17 cellular contexts compared by ENCODE assay signal in genomic region chr15:36896949-36897348, GRCh38.
DNase-seq lines count a peak whose midpoint lies in the region; ATAC-seq and TF ChIP-seq lines count a peak whose summit lies in the region.
"Had no signal": no experiment of that assay in that cellular context is flagged by ENCODE, and none has a peak within 500 bp of the region (broad histone marks: within the 10 kb centered on the region; RNA-seq: fewer than 3 reads in every experiment).

No MANE protein-coding gene starts in this region.

- H3K9ac ChIP-seq in endodermal cell (ENCODE audit: extremely low read depth, low read length, poor library complexity, severe bottlenecking): no peak overlapping the region

- H3K4me2 ChIP-seq in hepatocyte: no peak overlapping the region

- ATAC-seq in Panc1: peak; percentile 53; the same call in 1 of the 2 replicates
- ATAC-seq: gastrocnemius medialis had no signal

- H3K36me3 Mint-ChIP-seq in endodermal cell (ENCODE audit: low read depth): no peaks in the 10 kb centered on the region

- in situ Hi-C loops in Panc1 (cut with HindIII; ENCODE audit: low pct_unique_long_range_greater_than_20kb, low sequenced_read_pairs): no loop called here

- H3K9me3 ChIP-seq in BE2C (no peaks in the 10 kb centered on the region), Panc1 (ENCODE audit: control insufficient read depth, insufficient read depth, low read depth, low read length) (no peaks in the 10 kb centered on the region), endodermal cell (ENCODE audit: control insufficient read depth, low read length) (no peaks in the 10 kb centered on the region), mesodermal cell (ENCODE audit: control insufficient read depth, low read length) (no peaks in the 10 kb centered on the region), ascending aorta (no peaks in the 10 kb centered on the region), hepatocyte (ENCODE audit: low read depth) (no peaks in the 10 kb centered on the region)
- H3K9me3 ChIP-seq: gastrocnemius medialis, neutrophil, SJSA1 had no signal

- no peak for TF ChIP-seq CTCF in BE2C (IDR thresholded peaks at IDR 0.05; ENCODE audit: low read depth, low read length)
- TF ChIP-seq CTCF in Panc1 (IDR thresholded peaks at IDR 0.05): no peak
- TF ChIP-seq CTCF in endodermal cell (conservative IDR thresholded peaks at IDR 0.05): no peak
- TF ChIP-seq CTCF in ascending aorta (IDR thresholded peaks at IDR 0.05): no peak
- TF ChIP-seq CTCF in hepatocyte (IDR thresholded peaks at IDR 0.05; ENCODE audit: poor library complexity): no peak

- 14 to 21% methylated on average over 2 to 3 of the region's 3 CpGs for WGBS in endodermal cell (ENCODE audit: insufficient coverage in 1 of 2, insufficient read length in 1 of 2), 2 experiments
- WGBS in mesodermal cell (ENCODE audit: insufficient coverage in 2 of 2), 2 experiments: 27 to 28% methylated on average over 2 to 3 of the region's 3 CpGs
- WGBS in hepatocyte (ENCODE audit: low lambda C conversion rate, missing lambda C conversion rate): 8% methylated on average over 3 of the region's 3 CpGs

- no peaks in the 10 kb centered on the region for H3K79me2 ChIP-seq in hepatocyte

- H4K20me1 ChIP-seq in hepatocyte (ENCODE audit: insufficient read depth, poor library complexity, severe bottlenecking): no peaks in the 10 kb centered on the region

- H3K27me3 ChIP-seq in BE2C: no peaks in the 10 kb centered on the region
- H3K27me3 ChIP-seq in Panc1 (ENCODE audit: control insufficient read depth, insufficient read depth, low read length): no peaks in the 10 kb centered on the region
- peaks cover 66% of the 10 kb centered on the region for H3K27me3 ChIP-seq in endodermal cell (ENCODE audit: control insufficient read depth, insufficient read depth, low read length, poor library complexity, severe bottlenecking)
- no peaks in the 10 kb centered on the region for H3K27me3 ChIP-seq in ascending aorta
- H3K27me3 ChIP-seq in hepatocyte: no peaks in the 10 kb centered on the region
- H3K27me3 ChIP-seq: SJSA1 had no signal

- no TSS peak for BruUV-seq in Panc1 (replicated peaks; lab: Mats Ljungman, UMichigan)

- no peaks in the 10 kb centered on the region for H3K9me3 Mint-ChIP-seq in endodermal cell
- H3K9me3 Mint-ChIP-seq: activated CD4-positive, alpha-beta T cell treated with anti-CD3 and anti-CD28 coated beads, Interleukin-2, amount 10 ng/mL, durations not matched to agents 24 days and 14 days; CD4-positive, alpha-beta T cell had no signal

- H3K4me3 Mint-ChIP-seq in endodermal cell: no peak overlapping the region
- H3K4me3 Mint-ChIP-seq: activated CD4-positive, alpha-beta T cell treated with anti-CD3 and anti-CD28 coated beads, Interleukin-2, amount 10 ng/mL, durations not matched to agents 24 days and 14 days; CD4-positive, alpha-beta T cell had no signal

- H3K27ac ChIP-seq in Panc1 (ENCODE audit: low read length): peak overlapping the region; percentile 39
- peak overlapping the region; percentile 2 for H3K27ac ChIP-seq in endodermal cell (ENCODE audit: low read depth, low read length)
- H3K27ac ChIP-seq in mesodermal cell (ENCODE audit: low read depth, low read length, severe bottlenecking): peak overlapping the region; percentile 58
- H3K27ac ChIP-seq in ascending aorta: no peak overlapping the region
- H3K27ac ChIP-seq in hepatocyte: no peak overlapping the region
- H3K27ac ChIP-seq: gastrocnemius medialis, neutrophil, SJSA1 had no signal

- H3K4me3 ChIP-seq in BE2C (ENCODE audit: low read depth, low read length) (no peak overlapping the region), Panc1 (ENCODE audit: low read depth in 2 of 2, low read length in 2 of 2) (no peak overlapping the region), endodermal cell (ENCODE audit: low read length) (peak overlapping the region; percentile 36), mesodermal cell (ENCODE audit: extremely low read depth, insufficient read depth, low read length, poor library complexity, severe bottlenecking) (no peak overlapping the region), ascending aorta (no peak overlapping the region), hepatocyte (no peak overlapping the region)
- H3K4me3 ChIP-seq: gastrocnemius medialis, SJSA1 had no signal

- POLR2A ChIA-PET in Panc1 (lab: Charles Lee): no interaction called here

- peaks cover 67% of the 10 kb centered on the region for H3K27me3 Mint-ChIP-seq in endodermal cell (ENCODE audit: insufficient read depth)
- H3K27me3 Mint-ChIP-seq: activated CD4-positive, alpha-beta T cell treated with anti-CD3 and anti-CD28 coated beads, Interleukin-2, amount 10 ng/mL, durations not matched to agents 24 days and 14 days had no signal

- intact Hi-C loops in Panc1 (cut with micrococcal nuclease; ENCODE audit: unreplicated experiment): no loop called here
- intact Hi-C loops in ascending aorta (cut with DNase I): no loop called here

- peaks cover 32% of the 10 kb centered on the region for H3K4me1 ChIP-seq in BE2C
- peaks cover 25% of the 10 kb centered on the region for H3K4me1 ChIP-seq in Panc1 (ENCODE audit: control insufficient read depth, insufficient read depth, low read length)
- peaks cover 17% of the 10 kb centered on the region for H3K4me1 ChIP-seq in endodermal cell (ENCODE audit: control insufficient read depth, insufficient read depth, low read length)
- H3K4me1 ChIP-seq in mesodermal cell (ENCODE audit: control insufficient read depth, insufficient read depth, low read length, poor library complexity, severe bottlenecking): no peaks in the 10 kb centered on the region
- H3K4me1 ChIP-seq in ascending aorta: no peaks in the 10 kb centered on the region
- peaks cover 14% of the 10 kb centered on the region for H3K4me1 ChIP-seq in hepatocyte (ENCODE audit: insufficient read depth)
- H3K4me1 ChIP-seq: gastrocnemius medialis, SJSA1 had no signal

- H3K4me1 Mint-ChIP-seq in endodermal cell: peaks cover 24% of the 10 kb centered on the region
- H3K4me1 Mint-ChIP-seq: activated CD4-positive, alpha-beta T cell treated with anti-CD3 and anti-CD28 coated beads, Interleukin-2, amount 10 ng/mL, durations not matched to agents 24 days and 14 days had no signal

- no peaks in the 10 kb centered on the region for H3K9me2 ChIP-seq in hepatocyte (replicated peaks; ENCODE audit: insufficient read depth)

- CTCF ChIA-PET in Panc1 (lab: Charles Lee): no interaction called here

- H3K36me3 ChIP-seq in BE2C: peaks cover 36% of the 10 kb centered on the region
- no peaks in the 10 kb centered on the region for H3K36me3 ChIP-seq in Panc1 (ENCODE audit: control insufficient read depth, insufficient read depth, low read length)
- H3K36me3 ChIP-seq in endodermal cell (ENCODE audit: control insufficient read depth, insufficient read depth, low read length): no peaks in the 10 kb centered on the region
- peaks cover 43% of the 10 kb centered on the region for H3K36me3 ChIP-seq in mesodermal cell (ENCODE audit: control insufficient read depth, insufficient read depth, low read length)
- peaks cover 10 to 29% of the 10 kb centered on the region in 2 donors for H3K36me3 ChIP-seq in ascending aorta
- no peaks in the 10 kb centered on the region for H3K36me3 ChIP-seq in hepatocyte (replicated peaks; ENCODE audit: insufficient read depth, low read depth)
- H3K36me3 ChIP-seq: gastrocnemius medialis, neutrophil, SJSA1 had no signal

- H2AFZ ChIP-seq in hepatocyte: no peak overlapping the region

- no peak overlapping the region for H3K27ac Mint-ChIP-seq in endodermal cell
- H3K27ac Mint-ChIP-seq: activated CD4-positive, alpha-beta T cell treated with anti-CD3 and anti-CD28 coated beads, Interleukin-2, amount 10 ng/mL, durations not matched to agents 24 days and 14 days; CD4-positive, alpha-beta T cell had no signal

- DNase-seq in BE2C (peak; percentile 25), Panc1 (ENCODE audit: low read depth, low spot score) (no peak), endodermal cell (peak; percentile 59), foreskin melanocyte (no peak), ascending aorta (ENCODE audit: low spot score in 2 of 2) (no peak), NCI-H446 treated with DMSO at 0.1 percent for 48 hours (lab: John Stamatoyannopoulos, UW) (no peak), hepatocyte (ENCODE audit: low spot score) (no peak)
- DNase-seq: activated CD4-positive, alpha-beta T cell treated with anti-CD3 and anti-CD28 coated beads, Interleukin-2, amount 10 ng/mL, durations not matched to agents 24 days and 14 days; aorta; CD4-positive, alpha-beta T cell; gastrocnemius medialis; mesenchymal stem cell; NCI-H2081 treated with DMSO at 0.1 percent for 48 hours; NCI-H510A treated with DMSO at 0.1 percent for 48 hours had no signal

Comparison
In these comparisons a context has a peak if more than half of its experiments do, and no peak if none do; other contexts are left out.
1. DNase-seq: peak in BE2C (single experiment) and endodermal cell (single experiment); none in Panc1 (single experiment), foreskin melanocyte (single experiment), ascending aorta (0 of 2), NCI-H446 treated with DMSO at 0.1 percent for 48 hours (single experiment) and hepatocyte (single experiment).
2. H3K27ac ChIP-seq: peak in Panc1 (single experiment), endodermal cell (single experiment) and mesodermal cell (single experiment); none in ascending aorta (0 of 2) and hepatocyte (single experiment).